Comparison of ENCODE assay signal across 2 cellular contexts in the genomic region with DNA sequence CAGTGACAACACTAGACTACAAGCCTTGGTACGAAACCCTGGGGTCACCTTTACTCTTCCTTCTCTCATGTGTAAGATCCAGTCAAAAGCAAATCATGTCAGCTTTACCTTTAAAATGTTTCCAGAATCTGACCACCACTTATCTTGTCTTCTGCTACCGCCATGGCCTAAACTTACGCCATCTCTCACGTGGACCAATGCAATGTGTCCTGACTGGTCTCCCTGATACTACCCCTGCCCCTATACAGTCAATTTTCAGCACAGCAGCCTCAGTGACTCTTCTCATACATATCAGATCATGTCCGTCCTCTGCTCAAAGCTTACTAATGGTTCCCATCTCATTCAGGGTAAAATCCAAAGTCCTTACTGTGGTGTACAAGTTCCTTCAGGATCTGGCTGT.
TF ChIP-seq lines count a peak whose summit lies in the region.

No MANE protein-coding gene starts in this region.

TF ChIP-seq in IMR-90, 13 proteins besides CTCF, POLR2A, EP300 and RAD21:
- TF ChIP-seq CEBPB (IDR thresholded peaks at IDR 0.05; ENCODE audit: low read depth, low read length) (no peak), BHLHE40 (IDR thresholded peaks at IDR 0.05; ENCODE audit: low read depth, low read length) (no peak), SMC3 (IDR thresholded peaks at IDR 0.05; ENCODE audit: low read depth, low read length) (no peak), MAZ (IDR thresholded peaks at IDR 0.05; ENCODE audit: borderline replicate concordance, low read depth, low read length) (no peak), MXI1 (IDR thresholded peaks at IDR 0.05; ENCODE audit: borderline replicate concordance, low read depth, low read length) (no peak), FOS (IDR thresholded peaks at IDR 0.05; ENCODE audit: low read depth, low read length) (no peak), MAFK (IDR thresholded peaks at IDR 0.05; ENCODE audit: low read depth, low read length) (no peak), RCOR1 (IDR thresholded peaks at IDR 0.05; ENCODE audit: insufficient replicate concordance, low read length) (no peak), RFX5 (IDR thresholded peaks at IDR 0.05; ENCODE audit: low read depth, low read length) (no peak), NFE2L2 (IDR thresholded peaks at IDR 0.05; ENCODE audit: low read depth, low read length) (no peak), CHD1 (IDR thresholded peaks at IDR 0.05; ENCODE audit: low read depth, low read length) (no peak)
- TF ChIP-seq, protein P1, sequence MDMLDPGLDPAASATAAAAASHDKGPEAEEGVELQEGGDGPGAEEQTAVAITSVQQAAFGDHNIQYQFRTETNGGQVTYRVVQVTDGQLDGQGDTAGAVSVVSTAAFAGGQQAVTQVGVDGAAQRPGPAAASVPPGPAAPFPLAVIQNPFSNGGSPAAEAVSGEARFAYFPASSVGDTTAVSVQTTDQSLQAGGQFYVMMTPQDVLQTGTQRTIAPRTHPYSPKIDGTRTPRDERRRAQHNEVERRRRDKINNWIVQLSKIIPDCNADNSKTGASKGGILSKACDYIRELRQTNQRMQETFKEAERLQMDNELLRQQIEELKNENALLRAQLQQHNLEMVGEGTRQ (IDR thresholded peaks at IDR 0.05; ENCODE audit: low read depth, low read length), result no peak
- TF ChIP-seq, protein P2, sequence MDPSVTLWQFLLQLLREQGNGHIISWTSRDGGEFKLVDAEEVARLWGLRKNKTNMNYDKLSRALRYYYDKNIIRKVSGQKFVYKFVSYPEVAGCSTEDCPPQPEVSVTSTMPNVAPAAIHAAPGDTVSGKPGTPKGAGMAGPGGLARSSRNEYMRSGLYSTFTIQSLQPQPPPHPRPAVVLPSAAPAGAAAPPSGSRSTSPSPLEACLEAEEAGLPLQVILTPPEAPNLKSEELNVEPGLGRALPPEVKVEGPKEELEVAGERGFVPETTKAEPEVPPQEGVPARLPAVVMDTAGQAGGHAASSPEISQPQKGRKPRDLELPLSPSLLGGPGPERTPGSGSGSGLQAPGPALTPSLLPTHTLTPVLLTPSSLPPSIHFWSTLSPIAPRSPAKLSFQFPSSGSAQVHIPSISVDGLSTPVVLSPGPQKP (IDR thresholded peaks at IDR 0.05; ENCODE audit: borderline replicate concordance, low read depth, low read length), result no peak

TF ChIP-seq in H1, 55 proteins besides CTCF, POLR2A, EP300 and RAD21:
- TF ChIP-seq KDM1A (IDR thresholded peaks at IDR 0.05; ENCODE audit: borderline replicate concordance, low read length) (no peak), PHF8 (conservative IDR thresholded peaks at IDR 0.05; ENCODE audit: low read depth, low read length) (no peak), GTF2F1 (IDR thresholded peaks at IDR 0.05; ENCODE audit: borderline replicate concordance, low read depth, low read length) (no peak), CBX5 (IDR thresholded peaks at IDR 0.05; ENCODE audit: low read depth, low read length) (no peak)
